In genomic region chr18:64082054-64082453, GRCh38 we compare ENCODE assay signal across 27 cellular contexts.
DNase-seq lines count a peak whose midpoint lies in the region; ATAC-seq and TF ChIP-seq lines count a peak whose summit lies in the region.
"Had no signal": no experiment of that assay in that cellular context is flagged by ENCODE, and none has a peak within 500 bp of the region (broad histone marks: within the 10 kb centered on the region; RNA-seq: fewer than 3 reads in every experiment).

No MANE protein-coding gene starts in this region.

- no peak overlapping the region for H3K27ac Mint-ChIP-seq in WTC11
- H3K27ac Mint-ChIP-seq: GM23338; HFFc6; T-helper 2 cell treated with Interferon-gamma antibody and Interleukin-4, amounts not matched to agents 5 μg/mL and 100 μg/mL, for 36 hours had no signal

- peaks cover 13% of the 10 kb centered on the region for H3K4me1 ChIP-seq in Karpas-422 (ENCODE audit: low read length)
- H3K4me1 ChIP-seq: HAP-1, SJCRH30 had no signal

- peaks cover 4% of the 10 kb centered on the region; the same call in 1 of the 2 replicates for H3K27me3 ChIP-seq in Karpas-422 (ENCODE audit: low read length)
- H3K27me3 ChIP-seq: SJCRH30 had no signal

- no peak overlapping the region for H3K9ac ChIP-seq in Karpas-422 (ENCODE audit: low read length)

- H3K9me2 ChIP-seq in Karpas-422 (replicated peaks; ENCODE audit: insufficient read depth, low read length): no peaks in the 10 kb centered on the region

- H4K20me1 ChIP-seq in Karpas-422 (ENCODE audit: insufficient read depth, low read depth, low read length): no peaks in the 10 kb centered on the region

- DNase-seq in G401 (ENCODE audit: low spot score) (peak; percentile 9), Karpas-422 (peak; percentile 57), WTC11 (ENCODE audit: low spot score) (no peak), cortex of kidney (lab: John Stamatoyannopoulos, UW) (no peak), SW480 (ENCODE audit: low spot score) (no peak), A172 (ENCODE audit: low spot score) (no peak)
- DNase-seq: Calu3; GDM1; HFFc6; Kasumi-1; MV-4-11; NCI-H1105; NCI-H1436 treated with DMSO at 0.1 percent for 48 hours; NCI-H187 treated with DMSO at 0.1 percent for 48 hours; NCI-H226; NCI-H510A; NK-92 treated with Interleukin-12 subunit alpha and Interleukin-12 subunit beta, amount 100 ng/mL, for 24 hours; PC-9; SJCRH30 had no signal

- CTCF ChIA-PET in WTC11 (lab: Charles Lee): interaction anchor here (0.6 kb wide), 1 partner anchor 327 kb away, joined by 3 read pairs; no protein-coding TSS in a partner anchor

- peaks cover 31% of the 10 kb centered on the region for H3K4me1 Mint-ChIP-seq in WTC11

- H3K4me3 Mint-ChIP-seq in WTC11: no peak overlapping the region
- H3K4me3 Mint-ChIP-seq: GM23338; HFFc6; T-helper 2 cell treated with Interferon-gamma antibody and Interleukin-4, amounts not matched to agents 5 μg/mL and 100 μg/mL, for 36 hours had no signal

- peaks cover 3% of the 10 kb centered on the region; the same call in 1 of the 2 replicates for H3K9me3 Mint-ChIP-seq in WTC11
- H3K9me3 Mint-ChIP-seq: GM23338; HFFc6; T-helper 2 cell treated with Interferon-gamma antibody and Interleukin-4, amounts not matched to agents 5 μg/mL and 100 μg/mL, for 36 hours had no signal

- no peaks in the 10 kb centered on the region for H3K36me3 Mint-ChIP-seq in WTC11

- in situ Hi-C loops in G401 (cut with HindIII; ENCODE audit: low sequenced_read_pairs): no loop called here

- TF ChIP-seq CTCF in 22Rv1 (IDR thresholded peaks at IDR 0.05) (0 out of 2 replicates have a peak, but pooled peaks have one; percentile 13), WTC11 (IDR thresholded peaks at IDR 0.05) (no peak)

- POLR2A ChIA-PET in WTC11 (lab: Charles Lee): no interaction called here

- no peak overlapping the region for H3K4me2 ChIP-seq in Karpas-422 (ENCODE audit: low read depth, low read length, poor library complexity, severe bottlenecking)
- H3K4me2 ChIP-seq: GM23338, PC-9 had no signal

- ATAC-seq in WTC11: peak; percentile 57
- ATAC-seq in HG02623 (IDR thresholded peaks at IDR 0.05; ENCODE audit: unreplicated experiment): no peak
- ATAC-seq: GM23338, HepG2, Right ventricle myocardium inferior, SK-N-SH treated with all-trans-retinoic acid at 6 μM for 48 hours had no signal

- H3K79me2 ChIP-seq in Karpas-422 (ENCODE audit: low read length): no peaks in the 10 kb centered on the region

- no peaks in the 10 kb centered on the region for H3K27me3 Mint-ChIP-seq in WTC11 (ENCODE audit: low read depth)

- no peaks in the 10 kb centered on the region for H3K36me3 ChIP-seq in Karpas-422 (ENCODE audit: insufficient read depth, low read length)
- H3K36me3 ChIP-seq: HAP-1, SJCRH30 had no signal

- H3K9me3 ChIP-seq in Karpas-422 (ENCODE audit: low read length): no peaks in the 10 kb centered on the region
- H3K9me3 ChIP-seq: HAP-1, SJCRH30 had no signal

- H3K27ac ChIP-seq in 22Rv1 (no peak overlapping the region), Karpas-422 (ENCODE audit: low read length) (no peak overlapping the region)
- H3K27ac ChIP-seq: PC-9, SJCRH30 had no signal

- H2AFZ ChIP-seq in Karpas-422 (ENCODE audit: low read length): no peak overlapping the region
- H2AFZ ChIP-seq: GM23338, PC-9 had no signal

- no peak overlapping the region for H3K4me3 ChIP-seq in Karpas-422 (ENCODE audit: low read length)
- H3K4me3 ChIP-seq: GM23338, HAP-1, PC-9, SJCRH30 had no signal

TF ChIP-seq in WTC11, 78 proteins besides CTCF, POLR2A, EP300 and RAD21:
- TF ChIP-seq TCF7 (CRISPR knock-in tag; IDR thresholded peaks at IDR 0.05; ENCODE audit: low read depth) (no peak), ATF1 (CRISPR knock-in tag; IDR thresholded peaks at IDR 0.05) (no peak), OVOL2 (CRISPR knock-in tag; IDR thresholded peaks at IDR 0.05; ENCODE audit: borderline replicate concordance) (no peak), USF2 (CRISPR knock-in tag; IDR thresholded peaks at IDR 0.05) (no peak), FOXP1 (CRISPR knock-in tag; IDR thresholded peaks at IDR 0.05; ENCODE audit: borderline replicate concordance) (no peak), ATF3 (CRISPR knock-in tag; conservative IDR thresholded peaks at IDR 0.05) (no peak), HMGXB4 (CRISPR knock-in tag; IDR thresholded peaks at IDR 0.05) (no peak), ZNF263 (CRISPR knock-in tag; IDR thresholded peaks at IDR 0.05; ENCODE audit: low read depth) (no peak), SMAD4 (CRISPR knock-in tag; IDR thresholded peaks at IDR 0.05) (no peak), ZNF396 (CRISPR knock-in tag; IDR thresholded peaks at IDR 0.05; ENCODE audit: borderline replicate concordance) (no peak), ZNF281 (CRISPR knock-in tag; IDR thresholded peaks at IDR 0.05) (no peak)

Comparison
In these comparisons a context has a peak if more than half of its experiments do, and no peak if none do; other contexts are left out.
1. DNase-seq: peak in G401 (single experiment) and Karpas-422 (single experiment); none in WTC11 (single experiment), cortex of kidney (single experiment), SW480 (single experiment) and A172 (single experiment).